In genomic region chr5:126868961-126869451, GRCh38 we compare ENCODE assay signal across 8 cellular contexts.
A peak's percentile ranks its signal among the peaks of the same experiment; 100 is the strongest.
DNase-seq lines count a peak whose midpoint lies in the region; ATAC-seq and TF ChIP-seq lines count a peak whose summit lies in the region.

No MANE protein-coding gene starts in this region.

- POLR2A ChIA-PET in CD8-positive, alpha-beta memory T cell (lab: Charles Lee) = no interaction called here

- no peak overlapping the region for H3K56ac ChIP-seq in mesendoderm (ENCODE audit: low read length)

- H3K27ac ChIP-seq in CD8-positive, alpha-beta memory T cell (ENCODE audit: low read depth, low read length) = no peak overlapping the region
- H3K27ac ChIP-seq in mesendoderm (ENCODE audit: low read depth, low read length) = no peak overlapping the region
- H3K27ac ChIP-seq in ascending aorta = no peak overlapping the region

- H3K4me3 Mint-ChIP-seq in CD8-positive, alpha-beta memory T cell = peak overlapping the region; percentile 11 to 82 (median 80)

- no peak for TF ChIP-seq CTCF in cardiac fibroblast (IDR thresholded peaks at IDR 0.05; ENCODE audit: low read depth, low read length)
- TF ChIP-seq CTCF in ascending aorta (IDR thresholded peaks at IDR 0.05) = no peak

- peak overlapping the region; percentile 21 for H3K4me2 ChIP-seq in mesendoderm (ENCODE audit: low read length)

- CTCF ChIA-PET in CD8-positive, alpha-beta memory T cell (lab: Charles Lee) = no interaction called here

- no peak overlapping the region for H2BK5ac ChIP-seq in mesendoderm (ENCODE audit: low read length)

- no peaks in the 10 kb centered on the region for H3K9me3 Mint-ChIP-seq in CD8-positive, alpha-beta memory T cell

- no peak overlapping the region for H3K23ac ChIP-seq in mesendoderm (ENCODE audit: low read length)

- no CpG with 5 or more reads among the region's 23 CpGs for WGBS in mesendoderm (ENCODE audit: extremely low coverage, insufficient coverage, low lambda C conversion rate)

- no peaks in the 10 kb centered on the region for H3K79me1 ChIP-seq in mesendoderm (ENCODE audit: low read length)

- no peaks in the 10 kb centered on the region for H3K36me3 ChIP-seq in CD8-positive, alpha-beta memory T cell (ENCODE audit: insufficient read depth, low read length)
- H3K36me3 ChIP-seq in mesendoderm (ENCODE audit: control insufficient read depth, insufficient read depth, low read length) = no peaks in the 10 kb centered on the region
- H3K36me3 ChIP-seq in ascending aorta = no peaks in the 10 kb centered on the region

- no peak overlapping the region for H2BK120ac ChIP-seq in mesendoderm (ENCODE audit: low read depth, low read length)

- peaks cover 6% of the 10 kb centered on the region for H3K4me1 ChIP-seq in CD8-positive, alpha-beta memory T cell (ENCODE audit: insufficient read depth, low read length)
- H3K4me1 ChIP-seq in mesendoderm (ENCODE audit: control insufficient read depth, low read depth, low read length) = no peaks in the 10 kb centered on the region
- H3K4me1 ChIP-seq in ascending aorta = no peaks in the 10 kb centered on the region

- peak in 1 of 5 donors; percentile 9 for DNase-seq in CD8-positive, alpha-beta memory T cell
- DNase-seq in NCI-H1417 treated with DMSO at 0.1 percent for 48 hours (lab: John Stamatoyannopoulos, UW) = peak; percentile 45
- peak; percentile 41 to 52 for DNase-seq in cardiac fibroblast (ENCODE audit: low read depth in 2 of 2)
- peak; percentile 50 for DNase-seq in mesendoderm
- DNase-seq in HuH-7.5 (ENCODE audit: low spot score) = no peak
- no peak for DNase-seq in ascending aorta (ENCODE audit: low spot score in 2 of 2)

- H3K18ac ChIP-seq in mesendoderm (ENCODE audit: low read length) = no peak overlapping the region

- intact Hi-C loops in ascending aorta (cut with DNase I) = no loop called here

- H3K27me3 ChIP-seq in CD8-positive, alpha-beta memory T cell (ENCODE audit: insufficient read depth, low read length, poor library complexity, severe bottlenecking) = no peaks in the 10 kb centered on the region
- no peaks in the 10 kb centered on the region for H3K27me3 ChIP-seq in mesendoderm (ENCODE audit: insufficient read depth, low read length, poor library complexity)
- no peaks in the 10 kb centered on the region for H3K27me3 ChIP-seq in ascending aorta

- peaks cover 9 to 10% (median 10%) of the 10 kb centered on the region in 3 donors for H3K4me1 Mint-ChIP-seq in CD8-positive, alpha-beta memory T cell

- ATAC-seq in GM21515 (IDR thresholded peaks at IDR 0.05; ENCODE audit: unreplicated experiment) (peak; percentile 75), HG03175 (IDR thresholded peaks at IDR 0.05; ENCODE audit: unreplicated experiment) (no peak)

- peak overlapping the region; percentile 40 for H3K4me3 ChIP-seq in CD8-positive, alpha-beta memory T cell (ENCODE audit: low read length)
- no peak overlapping the region for H3K4me3 ChIP-seq in cardiac fibroblast (replicated peaks in 1 of 2; ENCODE audit: low read depth in 2 of 2, low read length in 2 of 2)
- H3K4me3 ChIP-seq in mesendoderm (ENCODE audit: low read length) = no peak overlapping the region
- no peak overlapping the region for H3K4me3 ChIP-seq in ascending aorta

- peak overlapping the region in 3 of 8 donors; percentile 31 to 70 (median 63) for H3K27ac Mint-ChIP-seq in CD8-positive, alpha-beta memory T cell

- H2BK15ac ChIP-seq in mesendoderm (replicated peaks; ENCODE audit: low read depth) = no peak overlapping the region

- no peaks in the 10 kb centered on the region for H3K36me3 Mint-ChIP-seq in CD8-positive, alpha-beta memory T cell

- H3K27me3 Mint-ChIP-seq in CD8-positive, alpha-beta memory T cell = peaks cover 0 to 4% of the 10 kb centered on the region in 2 donors

- H3K9ac ChIP-seq in mesendoderm (ENCODE audit: low read length) = peak overlapping the region; percentile 3

- no peak overlapping the region for H2AK5ac ChIP-seq in mesendoderm (ENCODE audit: low read length)

- H4K5ac ChIP-seq in mesendoderm (ENCODE audit: low read length) = no peak overlapping the region

- H3K79me2 ChIP-seq in mesendoderm (ENCODE audit: control insufficient read depth, insufficient read depth, low read length) = no peaks in the 10 kb centered on the region

- H4K8ac ChIP-seq in mesendoderm (ENCODE audit: low read depth, low read length) = no peak overlapping the region

- no peak overlapping the region for H3K4ac ChIP-seq in mesendoderm (ENCODE audit: low read depth, low read length)

- H3K9me3 ChIP-seq in CD8-positive, alpha-beta memory T cell (ENCODE audit: low read length) = no peaks in the 10 kb centered on the region
- H3K9me3 ChIP-seq in ascending aorta = no peaks in the 10 kb centered on the region

Comparison
In these comparisons a context has a peak if more than half of its experiments do, and no peak if none do; other contexts are left out.
1. DNase-seq: peak in NCI-H1417 treated with DMSO at 0.1 percent for 48 hours (single experiment), cardiac fibroblast (2 of 2) and mesendoderm (single experiment); none in HuH-7.5 (single experiment) and ascending aorta (0 of 2).